Comparison of ENCODE assay signal across 13 cellular contexts in genomic region chr6:8029243-8029870, GRCh38. TPM values are rescaled to one million over a fixed set of nuclear protein-coding genes. Genes with fewer than 3 reads are reported as not detected.
A peak's percentile ranks its signal among the peaks of the same experiment; 100 is the strongest.
DNase-seq lines count a peak whose midpoint lies in the region; ATAC-seq and TF ChIP-seq lines count a peak whose summit lies in the region.
"Had no signal": no experiment of that assay in that cellular context is flagged by ENCODE, and none has a peak within 500 bp of the region (broad histone marks: within the 10 kb centered on the region; RNA-seq: fewer than 3 reads in every experiment).

No MANE protein-coding gene starts in this region.

- no peaks in the 10 kb centered on the region for H3K27me3 Mint-ChIP-seq in activated naive CD4-positive, alpha-beta T cell treated with anti-CD3 and anti-CD28 coated beads for 36 hours (ENCODE audit: low read depth)
- no peaks in the 10 kb centered on the region for H3K27me3 Mint-ChIP-seq in stimulated activated naive B cell treated with anti-CD40 and anti-IgM and Interleukin-4, amounts not matched to agents 10 μg/mL and 1 μg/mL and 100 μg/mL, for 72 hours
- H3K27me3 Mint-ChIP-seq: activated T-cell treated with anti-CD3 and anti-CD28 coated beads, Interleukin-2, amount 50 U/mL, for 24 hours had no signal

- 29 to 32% methylated on average over 6 of the region's 6 CpGs for WGBS in heart right ventricle, 2 donors

- peaks cover 41% of the 10 kb centered on the region for H3K4me1 Mint-ChIP-seq in activated naive CD4-positive, alpha-beta T cell treated with anti-CD3 and anti-CD28 coated beads for 36 hours (ENCODE audit: low read depth)
- H3K4me1 Mint-ChIP-seq in stimulated activated naive B cell treated with anti-CD40 and anti-IgM and Interleukin-4, amounts not matched to agents 10 μg/mL and 1 μg/mL and 100 μg/mL, for 72 hours = peaks cover 26 to 42% of the 10 kb centered on the region in 2 donors

- TF ChIP-seq CTCF in heart right ventricle (IDR thresholded peaks at IDR 0.05) (no peak), vagina (IDR thresholded peaks at IDR 0.05) (no peak)

- H3K9me3 ChIP-seq in heart right ventricle (peaks cover 0 to 14% (median 0%) of the 10 kb centered on the region in 11 donors), vagina (no peaks in the 10 kb centered on the region)

- H3K27ac ChIP-seq in heart right ventricle (peak overlapping the region in 8 of 10 donors; percentile 29 to 83 (median 67)), vagina (no peak overlapping the region)

- H3K36me3 ChIP-seq in heart right ventricle = peaks cover 0 to 15% (median 0%) of the 10 kb centered on the region in 9 donors
- no peaks in the 10 kb centered on the region for H3K36me3 ChIP-seq in vagina

- peaks cover 33% of the 10 kb centered on the region for H3K36me3 Mint-ChIP-seq in activated naive CD4-positive, alpha-beta T cell treated with anti-CD3 and anti-CD28 coated beads for 36 hours (ENCODE audit: low read depth)
- H3K36me3 Mint-ChIP-seq in stimulated activated naive B cell treated with anti-CD40 and anti-IgM and Interleukin-4, amounts not matched to agents 10 μg/mL and 1 μg/mL and 100 μg/mL, for 72 hours = peaks cover 35 to 47% of the 10 kb centered on the region in 2 donors

- ATAC-seq in heart right ventricle = peak in 4 of 8 donors; percentile 19 to 55 (median 48)
- no peak for ATAC-seq in GM19463 (IDR thresholded peaks at IDR 0.05; ENCODE audit: unreplicated experiment)
- ATAC-seq in stimulated activated naive B cell treated with anti-CD40 and anti-IgM and Interleukin-4, amounts not matched to agents 10 μg/mL and 1 μg/mL and 100 μg/mL, for 72 hours (replicated peaks) = no peak
- ATAC-seq: HCT116 had no signal

- DNase-seq in activated naive CD4-positive, alpha-beta T cell treated with anti-CD3 and anti-CD28 coated beads for 36 hours = no peak
- DNase-seq in activated naive CD4-positive, alpha-beta T cell treated with Interleukin-2 at 50 U/mL for 16 hours = no peak
- DNase-seq in SK-N-DZ (ENCODE audit: low spot score) (peak; percentile 44), heart right ventricle (no peak), vagina (ENCODE audit: extremely low spot score in 2 of 2) (no peak)
- no peak for DNase-seq in activated CD4-positive, CD25-positive, alpha-beta regulatory T cell treated with anti-CD3 and anti-CD28 coated beads, Interleukin-2, amount 50 U/mL, for 72 hours
- DNase-seq in stimulated activated naive B cell treated with anti-CD40 and anti-IgM and Interleukin-4, amounts not matched to agents 10 μg/mL and 1 μg/mL and 100 μg/mL, for 72 hours = no peak
- DNase-seq: activated T-cell treated with anti-CD3 and anti-CD28 coated beads, Interleukin-2, amount 50 U/mL, for 24 hours; amygdala; NCI-H1092 treated with DMSO at 0.1 percent for 48 hours had no signal

- H3K4me3 Mint-ChIP-seq in activated naive CD4-positive, alpha-beta T cell treated with anti-CD3 and anti-CD28 coated beads for 36 hours = no peak overlapping the region
- H3K4me3 Mint-ChIP-seq in stimulated activated naive B cell treated with anti-CD40 and anti-IgM and Interleukin-4, amounts not matched to agents 10 μg/mL and 1 μg/mL and 100 μg/mL, for 72 hours = peak overlapping the region in 1 of 2 donors; percentile 8
- H3K4me3 Mint-ChIP-seq: activated T-cell treated with anti-CD3 and anti-CD28 coated beads, Interleukin-2, amount 50 U/mL, for 24 hours; neural crest cell had no signal

- no peaks in the 10 kb centered on the region for H3K27me3 ChIP-seq in heart right ventricle
- no peaks in the 10 kb centered on the region for H3K27me3 ChIP-seq in vagina

- no peak overlapping the region for H3K4me3 ChIP-seq in heart right ventricle
- H3K4me3 ChIP-seq in vagina = no peak overlapping the region

- intact Hi-C loops in activated naive CD4-positive, alpha-beta T cell treated with anti-CD3 and anti-CD28 coated beads for 36 hours (cut with micrococcal nuclease) = no loop called here
- intact Hi-C loops in heart right ventricle (cut with DNase I) (no loop called here), vagina (cut with DNase I) (no loop called here)

- peaks cover 0 to 39% (median 26%) of the 10 kb centered on the region in 9 donors for H3K4me1 ChIP-seq in heart right ventricle
- H3K4me1 ChIP-seq in vagina = peaks cover 10% of the 10 kb centered on the region

- H3K27ac Mint-ChIP-seq in activated naive CD4-positive, alpha-beta T cell treated with anti-CD3 and anti-CD28 coated beads for 36 hours = peak overlapping the region; percentile 27
- H3K27ac Mint-ChIP-seq in stimulated activated naive B cell treated with anti-CD40 and anti-IgM and Interleukin-4, amounts not matched to agents 10 μg/mL and 1 μg/mL and 100 μg/mL, for 72 hours = no peak overlapping the region
- H3K27ac Mint-ChIP-seq: activated T-cell treated with anti-CD3 and anti-CD28 coated beads, Interleukin-2, amount 50 U/mL, for 24 hours had no signal

- peaks cover 12% of the 10 kb centered on the region for H3K9me3 Mint-ChIP-seq in activated naive CD4-positive, alpha-beta T cell treated with anti-CD3 and anti-CD28 coated beads for 36 hours
- peaks cover 8% of the 10 kb centered on the region in 2 donors for H3K9me3 Mint-ChIP-seq in stimulated activated naive B cell treated with anti-CD40 and anti-IgM and Interleukin-4, amounts not matched to agents 10 μg/mL and 1 μg/mL and 100 μg/mL, for 72 hours

- no peak for TF ChIP-seq POLR2A in vagina (IDR thresholded peaks at IDR 0.05)

- CTCF ChIA-PET in activated naive CD4-positive, alpha-beta T cell treated with anti-CD3 and anti-CD28 coated beads for 36 hours (lab: Charles Lee) = no interaction called here

RNA-seq across cellular contexts. Expression of gene BLOC1S5, which starts 34.8 kb away (rescaled TPM):
- 10 to 100 TPM; 20.8 to 22.2 TPM for total RNA-seq in activated naive CD4-positive, alpha-beta T cell treated with anti-CD3 and anti-CD28 coated beads for 36 hours
- polyA plus RNA-seq in SK-N-DZ (2014; cell fraction: cytosol; rRNA removed) = 18.5 and 43.3 TPM in 2 replicates
- 5.2 and 9.3 TPM in 2 replicates for polyA plus RNA-seq in SK-N-DZ (2014; cell fraction: nucleus; rRNA removed)
- total RNA-seq in heart right ventricle (10 to 100 TPM in 5 of 10 donors, 1 to 10 TPM in 5; 6.8 to 14.1 (median 9.7) TPM), vagina (9.6 TPM)
- polyA plus RNA-seq in heart right ventricle = 1 to 10 TPM; 3.6 to 4.0 TPM
